Comparison of ENCODE assay signal across 8 cellular contexts in the genomic region with DNA sequence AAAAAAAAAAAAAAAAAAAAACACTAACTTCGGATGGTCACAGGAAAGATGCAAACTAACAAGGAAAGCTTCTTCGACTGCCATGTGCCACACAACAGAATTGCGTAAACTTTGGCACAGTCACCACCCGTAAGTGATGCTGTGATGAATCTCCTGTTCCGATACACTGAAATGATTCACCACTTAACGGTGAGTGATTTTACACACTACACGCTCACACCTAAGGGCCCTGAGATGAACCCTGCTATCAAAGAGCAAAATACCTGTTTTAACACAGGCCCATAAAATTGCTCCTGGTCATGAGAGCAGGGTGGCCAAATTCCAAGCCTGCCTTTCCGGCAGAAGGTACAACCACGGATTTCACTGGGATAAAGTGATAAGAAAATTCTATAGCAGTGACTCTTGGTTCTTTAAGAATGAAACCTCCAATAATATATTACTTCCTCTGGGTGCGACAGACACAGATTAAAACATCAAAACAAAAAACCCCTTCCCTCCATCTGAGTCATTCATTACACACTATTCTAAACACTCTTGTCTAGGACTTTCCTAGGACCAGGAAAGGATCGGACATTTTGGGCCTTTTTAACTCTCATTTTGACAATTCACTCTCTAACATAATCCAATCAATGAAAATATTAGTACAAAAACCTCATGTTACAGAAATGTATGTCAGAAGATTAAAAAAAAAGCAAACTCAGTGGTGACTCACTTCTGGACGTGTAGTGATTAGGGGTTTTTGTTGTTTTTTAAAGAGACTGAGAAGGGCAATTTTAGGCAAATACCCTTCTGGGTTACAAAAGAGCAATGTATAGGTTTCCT. TPM values are rescaled to one million over a fixed set of nuclear protein-coding genes. Genes with fewer than 3 reads are reported as not detected.
DNase-seq lines count a peak whose midpoint lies in the region; ATAC-seq and TF ChIP-seq lines count a peak whose summit lies in the region.

No MANE protein-coding gene starts in this region.

- H3K27ac Mint-ChIP-seq in natural killer cell: peak overlapping the region in 1 of 2 donors; percentile 74

- ATAC-seq in GM18520 (IDR thresholded peaks at IDR 0.05; ENCODE audit: unreplicated experiment) (peak; percentile 66), HG02610 (IDR thresholded peaks at IDR 0.05; ENCODE audit: unreplicated experiment) (peak; percentile 78), body of pancreas (no peak), natural killer cell (peak; percentile 39 to 77 (median 65))

- H4K20me1 ChIP-seq in OCI-LY3 (ENCODE audit: insufficient read depth, low read length): no peaks in the 10 kb centered on the region

- H3K36me3 Mint-ChIP-seq in natural killer cell: no peaks in the 10 kb centered on the region

- H3K27ac ChIP-seq in OCI-LY3 (ENCODE audit: low read length): peak overlapping the region; percentile 93
- peak overlapping the region in 3 of 4 donors; percentile 47 to 84 (median 79) for H3K27ac ChIP-seq in body of pancreas

- peaks cover 8% of the 10 kb centered on the region in 2 donors for H3K27me3 Mint-ChIP-seq in natural killer cell (ENCODE audit: low read depth in 2 of 2)

- no peaks in the 10 kb centered on the region for H3K9me3 Mint-ChIP-seq in natural killer cell

- H3K9me3 ChIP-seq in OCI-LY3 (ENCODE audit: insufficient read depth, low read length) (peaks cover 10% of the 10 kb centered on the region), body of pancreas (no peaks in the 10 kb centered on the region)

- TF ChIP-seq CTCF in OCI-LY3 (IDR thresholded peaks at IDR 0.05; ENCODE audit: low read depth, low read length): no peak
- no peak for TF ChIP-seq CTCF in body of pancreas (IDR thresholded peaks at IDR 0.05)
- no peak for TF ChIP-seq CTCF in natural killer cell (IDR thresholded peaks at IDR 0.05)

- H2AFZ ChIP-seq in OCI-LY3 (ENCODE audit: low read depth, low read length): no peak overlapping the region

- H3K36me3 ChIP-seq in OCI-LY3 (replicated peaks; ENCODE audit: low read depth, low read length): peaks cover 22% of the 10 kb centered on the region
- no peaks in the 10 kb centered on the region for H3K36me3 ChIP-seq in body of pancreas (replicated peaks in 1 of 2; ENCODE audit: insufficient read depth in 1 of 2, low read depth in 2 of 2)

- H3K4me1 ChIP-seq in OCI-LY3 (ENCODE audit: low read length) (peaks cover 97% of the 10 kb centered on the region), body of pancreas (peaks cover 97% of the 10 kb centered on the region)

- peak overlapping the region; percentile 75 for H3K9ac ChIP-seq in OCI-LY3 (ENCODE audit: low read length)

- no peak for TF ChIP-seq POLR2A in body of pancreas (IDR thresholded peaks at IDR 0.05)

- H3K27me3 ChIP-seq in OCI-LY3 (ENCODE audit: low read depth, low read length) (no peaks in the 10 kb centered on the region), body of pancreas (no peaks in the 10 kb centered on the region)

- peaks cover 18 to 25% of the 10 kb centered on the region in 2 donors for H3K4me1 Mint-ChIP-seq in natural killer cell

- intact Hi-C loops in body of pancreas (cut with DNase I) (no loop called here), natural killer cell (cut with micrococcal nuclease) (loop anchor here (5.0 kb wide), 1 partner anchor 170 kb away; no protein-coding TSS in a partner anchor)

- 25 to 33% methylated on average over 12 of the region's 12 CpGs for WGBS in body of pancreas, 2 donors

- H3K4me2 ChIP-seq in OCI-LY3 (ENCODE audit: low read length): peak overlapping the region; percentile 96

- no peak for DNase-seq in body of pancreas
- DNase-seq in natural killer cell: no peak
- DNase-seq in DMS79 (lab: John Stamatoyannopoulos, UW): no peak
- DNase-seq in NCI-H146 (lab: John Stamatoyannopoulos, UW): no peak
- DNase-seq in inferior parietal cortex (ENCODE audit: extremely low spot score): no peak

- peaks cover 83% of the 10 kb centered on the region for H3K79me2 ChIP-seq in OCI-LY3 (ENCODE audit: low read length)

- H3K4me3 ChIP-seq in OCI-LY3 (ENCODE audit: low read length) (peak overlapping the region; percentile 73), body of pancreas (no peak overlapping the region)

- H3K4me3 Mint-ChIP-seq in natural killer cell: no peak overlapping the region

RNA-seq across cellular contexts. Expression of a gene that starts 28.3 kb away (rescaled TPM):
- total RNA-seq in body of pancreas (100 to 1,000 TPM; 111 to 114 TPM), natural killer cell (10 to 100 TPM in 1 of 3 donors, 1 to 10 TPM in 2; 5.5 to 10.6 (median 8.5) TPM)

Comparison
In these comparisons a context has a peak if more than half of its experiments do, and no peak if none do; other contexts are left out.
1. RNA of a gene that starts 28.3 kb away (total RNA-seq): 111 to 114 TPM in body of pancreas; 5.5 to 10.6 TPM in natural killer cell; every median in the first group is over 4 times any median in the second.